Comparison of ENCODE assay signal across 8 cellular contexts in genomic region chr20:6178537-6178936, GRCh38. TPM values are rescaled to one million over a fixed set of nuclear protein-coding genes. Genes with fewer than 3 reads are reported as not detected.
A peak's percentile ranks its signal among the peaks of the same experiment; 100 is the strongest.
DNase-seq lines count a peak whose midpoint lies in the region; ATAC-seq and TF ChIP-seq lines count a peak whose summit lies in the region.

No MANE protein-coding gene starts in this region.

- ATAC-seq in HG03378 (IDR thresholded peaks at IDR 0.05; ENCODE audit: unreplicated experiment) (no peak), GM21576 (IDR thresholded peaks at IDR 0.05; ENCODE audit: unreplicated experiment) (no peak), GM18519 (IDR thresholded peaks at IDR 0.05; ENCODE audit: low FRiP score, unreplicated experiment) (no peak)

- H3K4me3 Mint-ChIP-seq in mesothelial cell of epicardium = no peak overlapping the region

- DNase-seq in GM10266 (ENCODE audit: extremely low spot score) (no peak), NCI-H128 (lab: John Stamatoyannopoulos, UW; ENCODE audit: unreplicated experiment) (peak; percentile 21), astrocyte of the spinal cord (ENCODE audit: low read depth, low spot score) (peak; percentile 62), mesothelial cell of epicardium (ENCODE audit: low spot score in 2 of 2, unreplicated experiment in 2 of 2) (no peak), cerebellar nuclear complex (lab: John Stamatoyannopoulos, UW) (no peak)

- H3K27ac Mint-ChIP-seq in mesothelial cell of epicardium = no peak overlapping the region

- peaks cover 30% of the 10 kb centered on the region for H3K27me3 Mint-ChIP-seq in mesothelial cell of epicardium (ENCODE audit: low read depth)

- H3K9me3 Mint-ChIP-seq in mesothelial cell of epicardium = no peaks in the 10 kb centered on the region

- peaks cover 2% of the 10 kb centered on the region for H3K4me1 Mint-ChIP-seq in mesothelial cell of epicardium

- H3K4me3 ChIP-seq in astrocyte of the spinal cord (ENCODE audit: low read depth, low read length) = no peak overlapping the region

- TF ChIP-seq CTCF in GM10266 (IDR thresholded peaks at IDR 0.05; ENCODE audit: control insufficient read depth, insufficient read depth, low read depth, missing control alignments) = peak; percentile 30
- TF ChIP-seq CTCF in astrocyte of the spinal cord (IDR thresholded peaks at IDR 0.05; ENCODE audit: low read depth, low read length) = peak; percentile 60
- peak; percentile 37 for TF ChIP-seq CTCF in mesothelial cell of epicardium (IDR thresholded peaks at IDR 0.05; ENCODE audit: unreplicated experiment)

- no peaks in the 10 kb centered on the region for H3K36me3 Mint-ChIP-seq in mesothelial cell of epicardium

- in situ Hi-C loops in astrocyte of the spinal cord (cut with HindIII; ENCODE audit: low sequenced_read_pairs) = no loop called here

RNA-seq across cellular contexts. Expression of gene FERMT1, which starts 55.7 kb away (rescaled TPM):
- total RNA-seq in mesothelial cell of epicardium = 21.9 to 24.7 TPM (median 22.4 TPM) in 3 replicates

Comparison
In these comparisons a context has a peak if more than half of its experiments do, and no peak if none do; other contexts are left out.
1. DNase-seq: peak in NCI-H128 (single experiment) and astrocyte of the spinal cord (single experiment); none in GM10266 (single experiment), mesothelial cell of epicardium (0 of 2) and cerebellar nuclear complex (0 of 2).
2. Peak in every context shown above with its lines, with median percentiles within 50 percentile points of each other: CTCF ChIP-seq.